10 cellular contexts compared by ENCODE assay signal in genomic region chr4:101306764-101307615, GRCh38. TPM values are rescaled to one million over a fixed set of nuclear protein-coding genes. Genes with fewer than 3 reads are reported as not detected.
DNase-seq lines count a peak whose midpoint lies in the region; ATAC-seq, FAIRE-seq and TF ChIP-seq lines count a peak whose summit lies in the region.
"Had no signal": no experiment of that assay in that cellular context is flagged by ENCODE, and none has a peak within 500 bp of the region (broad histone marks: within the 10 kb centered on the region; RNA-seq: fewer than 3 reads in every experiment).

No MANE protein-coding gene starts in this region.

- H3K9ac ChIP-seq in OCI-LY1 (ENCODE audit: low read length) (peak overlapping the region; percentile 48), mesendoderm (ENCODE audit: low read length) (no peak overlapping the region)

- H2AK5ac ChIP-seq in mesendoderm (ENCODE audit: low read length), result no peak overlapping the region

- DNase-seq in GM12891 (ENCODE audit: insufficient read length, low spot score), result no peak
- DNase-seq in mesendoderm, result no peak
- DNase-seq in left lobe of liver (ENCODE audit: low spot score), result no peak
- no peak for DNase-seq in superior temporal gyrus (ENCODE audit: extremely low spot score)
- DNase-seq in activated naive CD4-positive, alpha-beta T cell treated with anti-CD3 and anti-CD28 coated beads, Interleukin-2, amount 50 U/mL, for 16 hours, result no peak
- DNase-seq: NCI-H524 treated with DMSO at 0.1 percent for 48 hours, tibial artery had no signal

- no peak overlapping the region for H4K5ac ChIP-seq in mesendoderm (ENCODE audit: low read length)

- H3K4me1 ChIP-seq in OCI-LY1 (ENCODE audit: insufficient read depth, low read length, severe bottlenecking) (peaks cover 55% of the 10 kb centered on the region), mesendoderm (ENCODE audit: control insufficient read depth, low read depth, low read length) (peaks cover 7% of the 10 kb centered on the region)

- H3F3A ChIP-seq in OCI-LY1 (ENCODE audit: insufficient read depth, low read length), result no peaks in the 10 kb centered on the region

- no peak for TF ChIP-seq CTCF in OCI-LY1 (IDR thresholded peaks at IDR 0.05; ENCODE audit: low read length)

- H3K36me3 ChIP-seq in OCI-LY1 (ENCODE audit: insufficient read depth, low read length), result no peaks in the 10 kb centered on the region
- no peaks in the 10 kb centered on the region for H3K36me3 ChIP-seq in mesendoderm (ENCODE audit: control insufficient read depth, insufficient read depth, low read length)
- H3K36me3 ChIP-seq: tibial artery had no signal

- no peak overlapping the region for H2BK15ac ChIP-seq in mesendoderm (replicated peaks; ENCODE audit: low read depth)

- H2AFZ ChIP-seq in OCI-LY1 (ENCODE audit: low read length), result no peak overlapping the region

- H3K79me2 ChIP-seq in OCI-LY1 (ENCODE audit: insufficient read depth, low read length) (peaks cover 85% of the 10 kb centered on the region), mesendoderm (ENCODE audit: control insufficient read depth, insufficient read depth, low read length) (no peaks in the 10 kb centered on the region)

- H3K4me3 ChIP-seq in OCI-LY1 (ENCODE audit: low read depth, low read length, poor library complexity, severe bottlenecking) (peak overlapping the region; percentile 37), mesendoderm (ENCODE audit: low read length) (no peak overlapping the region)
- H3K4me3 ChIP-seq: tibial artery had no signal

- H2BK5ac ChIP-seq in mesendoderm (ENCODE audit: low read length), result no peak overlapping the region

- H3K79me1 ChIP-seq in mesendoderm (ENCODE audit: low read length), result peaks cover 3% of the 10 kb centered on the region

- H3K4me2 ChIP-seq in OCI-LY1 (ENCODE audit: low read length) (peak overlapping the region; percentile 73), mesendoderm (ENCODE audit: low read length) (no peak overlapping the region)

- no peak for TF ChIP-seq POLR2A in GM12891 (IDR thresholded peaks at IDR 0.05; ENCODE audit: low read depth, low read length)

- no peaks in the 10 kb centered on the region for H3K9me3 ChIP-seq in OCI-LY1 (ENCODE audit: low read length)
- H3K9me3 ChIP-seq: tibial artery had no signal

- H3K9me2 ChIP-seq in OCI-LY1 (ENCODE audit: low read depth, low read length), result no peaks in the 10 kb centered on the region

- H3K27ac ChIP-seq in OCI-LY1 (ENCODE audit: low read depth, low read length, poor library complexity, severe bottlenecking), result peak overlapping the region; percentile 67
- no peak overlapping the region for H3K27ac ChIP-seq in mesendoderm (ENCODE audit: low read depth, low read length)
- H3K27ac ChIP-seq: tibial artery had no signal

- H4K8ac ChIP-seq in mesendoderm (ENCODE audit: low read depth, low read length), result no peak overlapping the region

- no peak overlapping the region for H2BK120ac ChIP-seq in mesendoderm (ENCODE audit: low read depth, low read length)

- no peaks in the 10 kb centered on the region for H3K27me3 ChIP-seq in OCI-LY1 (ENCODE audit: insufficient read depth, low read length)
- no peaks in the 10 kb centered on the region for H3K27me3 ChIP-seq in mesendoderm (ENCODE audit: insufficient read depth, low read length, poor library complexity)
- H3K27me3 ChIP-seq: tibial artery had no signal

- FAIRE-seq in GM12891 (lab: Jason Lieb, UNC), result no peak

- ATAC-seq in GM21447 (IDR thresholded peaks at IDR 0.05; ENCODE audit: unreplicated experiment), result peak; percentile 8
- no peak for ATAC-seq in left lobe of liver
- no peak for ATAC-seq in HG03457 (IDR thresholded peaks at IDR 0.05; ENCODE audit: unreplicated experiment)

- H3K23ac ChIP-seq in mesendoderm (ENCODE audit: low read length), result no peak overlapping the region

- no peak overlapping the region for H3K4ac ChIP-seq in mesendoderm (ENCODE audit: low read depth, low read length)

- H4K20me1 ChIP-seq in OCI-LY1 (ENCODE audit: insufficient read depth, low read length), result no peaks in the 10 kb centered on the region

- WGBS in mesendoderm (ENCODE audit: extremely low coverage, insufficient coverage, low lambda C conversion rate), result no CpG with 5 or more reads among the region's 4 CpGs

- no peak overlapping the region for H3K18ac ChIP-seq in mesendoderm (ENCODE audit: low read length)

- H3K56ac ChIP-seq in mesendoderm (ENCODE audit: low read length), result peak overlapping the region; percentile 44

TF ChIP-seq in GM12891, 5 proteins besides CTCF, POLR2A, EP300 and RAD21:
- no peak for TF ChIP-seq PAX5 (IDR thresholded peaks at IDR 0.05; ENCODE audit: insufficient read depth, low read length, severe bottlenecking)
- TF ChIP-seq TAF1 (IDR thresholded peaks at IDR 0.05; ENCODE audit: low read depth, low read length), result no peak
- no peak for TF ChIP-seq POLR2AphosphoS5 (IDR thresholded peaks at IDR 0.05; ENCODE audit: low read depth, low read length)
- TF ChIP-seq SPI1 (IDR thresholded peaks at IDR 0.05; ENCODE audit: low read depth, low read length), result 0 out of 2 replicates have a peak, but pooled peaks have one; percentile 11

RNA-seq across cellular contexts. Expression of gene PPP3CA, which starts 40.3 kb away (rescaled TPM):
- polyA plus RNA-seq in GM12891 (2012; ENCODE audit: low read depth, missing spikeins), result 3.6 TPM
- 34.6 TPM for polyA plus RNA-seq in mesendoderm (2013, experiment 1 of 2)
- 35.3 TPM for polyA plus RNA-seq in mesendoderm (2013, experiment 2 of 2)
- 11.1 TPM for total RNA-seq in left lobe of liver
